ENCODE assay signal across 36 cellular contexts in the genomic region with DNA sequence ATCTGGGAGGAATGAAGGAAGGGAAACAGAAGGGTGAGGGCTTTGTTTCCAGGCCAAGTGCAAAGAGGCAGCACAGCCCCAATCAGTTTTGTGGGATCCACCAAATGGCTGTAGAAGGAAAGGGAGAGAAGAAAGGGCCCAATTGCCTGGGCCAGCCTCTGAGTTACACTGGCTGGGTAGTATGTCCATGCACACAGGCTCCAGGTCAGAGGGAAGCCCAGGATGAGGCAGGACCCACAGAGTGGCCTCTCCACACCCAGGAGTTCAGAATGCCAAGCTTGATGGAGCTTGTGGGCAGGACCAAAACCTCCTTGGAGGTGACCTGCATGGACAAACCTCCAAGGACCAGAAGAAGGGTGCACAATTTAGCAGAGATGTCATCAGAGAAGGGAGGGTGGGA.
"Had no signal": no experiment of that assay in that cellular context is flagged by ENCODE, and none has a peak within 500 bp of the region (broad histone marks: within the 10 kb centered on the region; RNA-seq: fewer than 3 reads in every experiment).

No MANE protein-coding gene starts in this region.

- H3K9me3 ChIP-seq: adrenal gland had no signal

- H3K27me3 Mint-ChIP-seq: activated B cell treated with CpG ODN at 0.5 μM for 24 hours; activated CD4-positive, alpha-beta T cell treated with anti-CD3 and anti-CD28 coated beads, Interleukin-2, amount 10 ng/mL, durations not matched to agents 24 days and 14 days; activated naive CD8-positive, alpha-beta T cell treated with anti-CD3 and anti-CD28 coated beads for 36 hours had no signal

- H3K27ac Mint-ChIP-seq: activated B cell treated with CpG ODN at 0.5 μM for 24 hours; activated CD4-positive, alpha-beta memory T cell treated with anti-CD3 and anti-CD28 coated beads for 36 hours; activated CD4-positive, alpha-beta T cell treated with anti-CD3 and anti-CD28 coated beads, Interleukin-2, amount 10 ng/mL, durations not matched to agents 24 days and 14 days; activated CD8-positive, alpha-beta T cell treated with anti-CD3 and anti-CD28 coated beads for 36 hours; activated naive CD4-positive, alpha-beta T cell treated with anti-CD3 and anti-CD28 coated beads for 36 hours; activated naive CD4-positive, alpha-beta T cell treated with anti-CD3 and anti-CD28 coated beads, Interleukin-2, amount 50 U/mL, for 72 hours; activated naive CD8-positive, alpha-beta T cell treated with anti-CD3 and anti-CD28 coated beads for 36 hours; activated T-cell treated with anti-CD3 and anti-CD28 coated beads, Interleukin-2, amount 50 U/mL, for 72 hours; activated T-helper 1 cell treated with anti-CD3 and anti-CD28 coated beads, Interleukin-12 subunit alpha, Interleukin-12 subunit beta, Interleukin-2, Interleukin-4 antibody, amounts not matched to agents 30 ng/mL and 10 ng/mL and 1 ng/mL, durations not matched to agents 14 hours and 24 hours and 36 hours; activated T-helper 17 cell treated with anti-CD3 and anti-CD28 coated beads, Interleukin-2, amount 50 U/mL, for 72 hours; T-helper 1 cell treated with Interleukin-12 subunit alpha and Interleukin-12 subunit beta and Interleukin-4 antibody, amounts not matched to agents 30 μg/mL and 1 μg/mL, for 36 hours; T-helper 2 cell treated with Interferon-gamma antibody and Interleukin-4, amounts not matched to agents 5 μg/mL and 100 μg/mL, for 36 hours had no signal

- H3K36me3 Mint-ChIP-seq: activated naive CD8-positive, alpha-beta T cell treated with anti-CD3 and anti-CD28 coated beads for 36 hours had no signal

- H3K27ac ChIP-seq: adrenal gland, body of pancreas, brain microvascular endothelial cell, breast epithelium, VCaP had no signal

- DNase-seq: activated B cell treated with CpG ODN at 0.5 μM for 24 hours; activated CD4-positive, alpha-beta memory T cell treated with anti-CD3 and anti-CD28 coated beads for 36 hours; activated CD4-positive, alpha-beta T cell treated with anti-CD3 and anti-CD28 coated beads for 4 hours; activated CD4-positive, alpha-beta T cell treated with anti-CD3 and anti-CD28 coated beads, Interleukin-2, amount 10 ng/mL, durations not matched to agents 24 days and 14 days; activated CD4-positive, alpha-beta T cell treated with anti-CD3 and anti-CD28 coated beads, Interleukin-2, amount 50 U/mL, for 1 hour; activated CD4-positive, alpha-beta T cell treated with anti-CD3 and anti-CD28 coated beads, Interleukin-2, amount 50 U/mL, for 4 hours; activated CD4-positive, CD25-positive, alpha-beta regulatory T cell treated with anti-CD3 and anti-CD28 coated beads, Interleukin-2, amount 50 U/mL, for 72 hours; activated CD8-positive, alpha-beta memory T cell treated with anti-CD3 and anti-CD28 coated beads, Interleukin-2, amount 50 U/mL, for 4 hours; activated CD8-positive, alpha-beta T cell treated with anti-CD3 and anti-CD28 coated beads for 36 hours; activated effector memory CD4-positive, alpha-beta T cell treated with anti-CD3 and anti-CD28 coated beads, Interleukin-2, amount 50 U/mL, for 16 hours; activated gamma-delta T cell treated with Interleukin-2 at 50 U/mL for 16 hours; activated naive CD4-positive, alpha-beta T cell; activated naive CD4-positive, alpha-beta T cell treated with anti-CD3 and anti-CD28 coated beads for 36 hours; activated naive CD4-positive, alpha-beta T cell treated with anti-CD3 and anti-CD28 coated beads, Interleukin-2, amount 50 U/mL, for 16 hours; activated naive CD8-positive, alpha-beta T cell treated with anti-CD3 and anti-CD28 coated beads for 36 hours; activated T-cell treated with anti-CD3 and anti-CD28 coated beads for 4 hours; activated T-cell treated with anti-CD3 and anti-CD28 coated beads, Interleukin-2, amount 50 U/mL, for 1 hour; activated T-cell treated with anti-CD3 and anti-CD28 coated beads, Interleukin-2, amount 50 U/mL, for 4 hours; activated T-cell treated with anti-CD3 and anti-CD28 coated beads, Interleukin-2, amount 50 U/mL, for 72 hours; adrenal gland; amniotic stem cell; aorta; body of pancreas; brain microvascular endothelial cell; caudate nucleus; SW 1271; T-helper 1 cell; T-helper 2 cell; T-helper 9 cell had no signal

- H3K36me3 ChIP-seq: adrenal gland, brain microvascular endothelial cell, breast epithelium had no signal

- H3K27me3 ChIP-seq: adrenal gland, body of pancreas, brain microvascular endothelial cell had no signal

- H3K4me1 Mint-ChIP-seq: activated B cell treated with CpG ODN at 0.5 μM for 24 hours; activated CD4-positive, alpha-beta T cell treated with anti-CD3 and anti-CD28 coated beads, Interleukin-2, amount 10 ng/mL, durations not matched to agents 24 days and 14 days; activated naive CD8-positive, alpha-beta T cell treated with anti-CD3 and anti-CD28 coated beads for 36 hours; activated T-helper 17 cell treated with anti-CD3 and anti-CD28 coated beads, Interleukin-2, amount 50 U/mL, for 72 hours had no signal

- H3K4me3 Mint-ChIP-seq: activated B cell treated with CpG ODN at 0.5 μM for 24 hours; activated CD4-positive, alpha-beta memory T cell treated with anti-CD3 and anti-CD28 coated beads for 36 hours; activated CD4-positive, alpha-beta T cell treated with anti-CD3 and anti-CD28 coated beads, Interleukin-2, amount 10 ng/mL, durations not matched to agents 24 days and 14 days; activated CD8-positive, alpha-beta T cell treated with anti-CD3 and anti-CD28 coated beads for 36 hours; activated naive CD4-positive, alpha-beta T cell treated with anti-CD3 and anti-CD28 coated beads for 36 hours; activated naive CD8-positive, alpha-beta T cell treated with anti-CD3 and anti-CD28 coated beads for 36 hours; activated T-cell treated with anti-CD3 and anti-CD28 coated beads, Interleukin-2, amount 50 U/mL, for 4 hours; activated T-cell treated with anti-CD3 and anti-CD28 coated beads, Interleukin-2, amount 50 U/mL, for 72 hours; activated T-helper 1 cell treated with anti-CD3 and anti-CD28 coated beads, Interleukin-12 subunit alpha, Interleukin-12 subunit beta, Interleukin-2, Interleukin-4 antibody, amounts not matched to agents 30 ng/mL and 10 ng/mL and 1 ng/mL, durations not matched to agents 14 hours and 24 hours and 36 hours; activated T-helper 17 cell treated with anti-CD3 and anti-CD28 coated beads, Interleukin-2, amount 50 U/mL, for 72 hours; T-helper 1 cell treated with Interleukin-12 subunit alpha and Interleukin-12 subunit beta and Interleukin-4 antibody, amounts not matched to agents 30 μg/mL and 1 μg/mL, for 36 hours; T-helper 2 cell treated with Interferon-gamma antibody and Interleukin-4, amounts not matched to agents 5 μg/mL and 100 μg/mL, for 36 hours had no signal

- H3K4me1 ChIP-seq: adrenal gland, body of pancreas, breast epithelium had no signal

- H3K4me3 ChIP-seq: adrenal gland, body of pancreas, breast epithelium had no signal

- ATAC-seq: activated CD8-positive, alpha-beta T cell treated with anti-CD3 and anti-CD28 coated beads for 36 hours; activated naive CD4-positive, alpha-beta T cell treated with anti-CD3 and anti-CD28 coated beads, Interleukin-2, amount 50 U/mL, for 72 hours; activated T-cell treated with anti-CD3 and anti-CD28 coated beads, Interleukin-2, amount 50 U/mL, for 4 hours; activated T-cell treated with anti-CD3 and anti-CD28 coated beads, Interleukin-2, amount 50 U/mL, for 72 hours; activated T-helper 17 cell treated with anti-CD3 and anti-CD28 coated beads, Interleukin-2, amount 50 U/mL, for 72 hours; body of pancreas had no signal
